In the genomic region with DNA sequence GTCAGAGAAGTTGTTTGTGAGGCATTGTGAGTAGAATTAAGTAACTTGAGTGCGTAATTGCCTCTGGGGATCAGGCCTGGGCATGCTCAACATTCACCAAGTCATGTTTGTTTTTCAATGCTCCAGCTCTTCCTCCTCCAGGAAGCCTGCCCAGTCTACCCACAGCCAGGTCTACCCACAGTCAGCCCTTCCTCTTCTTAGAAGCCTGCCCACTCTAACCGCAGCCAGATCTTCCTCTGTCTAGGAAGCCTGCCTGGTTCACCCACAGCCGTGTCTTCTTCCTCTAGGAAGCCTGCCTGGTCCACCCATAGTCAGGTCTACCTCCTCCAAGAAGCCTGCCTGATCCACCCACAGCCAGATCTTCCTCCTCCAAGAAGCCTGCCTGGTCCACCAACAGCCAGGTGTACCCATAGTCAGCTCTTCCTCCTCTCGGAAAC, we compare ENCODE assay signal across 12 cellular contexts. TPM values are rescaled to one million over a fixed set of nuclear protein-coding genes. Genes with fewer than 3 reads are reported as not detected.
A peak's percentile ranks its signal among the peaks of the same experiment; 100 is the strongest.
DNase-seq lines count a peak whose midpoint lies in the region; ATAC-seq, FAIRE-seq and TF ChIP-seq lines count a peak whose summit lies in the region.
"Had no signal": no experiment of that assay in that cellular context is flagged by ENCODE, and none has a peak within 500 bp of the region (broad histone marks: within the 10 kb centered on the region; RNA-seq: fewer than 3 reads in every experiment).

No MANE protein-coding gene starts in this region.

- H3K27ac Mint-ChIP-seq in activated T-cell treated with anti-CD3 and anti-CD28 coated beads, Interleukin-2, amount 50 U/mL, for 24 hours = peak overlapping the region; percentile 50
- peak overlapping the region; percentile 44 for H3K27ac Mint-ChIP-seq in stimulated activated naive B cell treated with anti-CD40 and anti-IgM and Interleukin-4, amounts not matched to agents 10 μg/mL and 1 μg/mL and 100 μg/mL, for 72 hours

- no peaks in the 10 kb centered on the region for H3K36me3 ChIP-seq in Panc1 (ENCODE audit: control insufficient read depth, insufficient read depth, low read length)
- H3K36me3 ChIP-seq in small intestine (ENCODE audit: control insufficient read depth in 2 of 2, insufficient read depth in 2 of 2, low read length in 2 of 2) = no peaks in the 10 kb centered on the region
- H3K36me3 ChIP-seq: neutrophil had no signal

- TF ChIP-seq CTCF in Panc1 (IDR thresholded peaks at IDR 0.05) = no peak

- H3K9me3 ChIP-seq in Panc1 (ENCODE audit: control insufficient read depth, insufficient read depth, low read depth, low read length) (no peaks in the 10 kb centered on the region), small intestine (ENCODE audit: control insufficient read depth, low read depth) (no peaks in the 10 kb centered on the region)
- H3K9me3 ChIP-seq: neutrophil had no signal

- ATAC-seq in Panc1 (no peak), HG03432 (IDR thresholded peaks at IDR 0.05; ENCODE audit: unreplicated experiment) (no peak)
- ATAC-seq in stimulated activated naive B cell treated with anti-CD40 and anti-IgM and Interleukin-4, amounts not matched to agents 10 μg/mL and 1 μg/mL and 100 μg/mL, for 72 hours (replicated peaks) = peak in 1 of 2 donors; percentile 31

- H3K9me3 Mint-ChIP-seq in activated T-cell treated with anti-CD3 and anti-CD28 coated beads, Interleukin-2, amount 50 U/mL, for 24 hours = no peaks in the 10 kb centered on the region
- no peaks in the 10 kb centered on the region for H3K9me3 Mint-ChIP-seq in stimulated activated naive B cell treated with anti-CD40 and anti-IgM and Interleukin-4, amounts not matched to agents 10 μg/mL and 1 μg/mL and 100 μg/mL, for 72 hours

- intact Hi-C loops in Panc1 (cut with micrococcal nuclease; ENCODE audit: unreplicated experiment) = no loop called here

- CTCF ChIA-PET in Panc1 (lab: Charles Lee) = interaction anchor here (1.4 kb wide), 1 partner anchor 10 kb away, joined by 3 read pairs; no protein-coding TSS in a partner anchor

- no peak for DNase-seq in activated T-cell treated with anti-CD3 and anti-CD28 coated beads, Interleukin-2, amount 50 U/mL, for 24 hours
- DNase-seq in activated T-cell treated with anti-CD3 and anti-CD28 coated beads, Interleukin-2, amount 50 U/mL, for 48 hours = no peak
- DNase-seq in Panc1 (ENCODE audit: low read depth, low spot score) (no peak), epithelial cell of prostate (ENCODE audit: low read depth, low spot score) (peak; percentile 34), small intestine (no peak), RCC 7860 (ENCODE audit: low spot score) (no peak)
- no peak for DNase-seq in stimulated activated naive B cell treated with anti-CD40 and anti-IgM and Interleukin-4, amounts not matched to agents 10 μg/mL and 1 μg/mL and 100 μg/mL, for 72 hours
- DNase-seq: central memory CD4-positive, alpha-beta T cell; head of caudate nucleus; NCI-H1436 treated with DMSO at 0.1 percent for 48 hours had no signal

- H3K36me3 Mint-ChIP-seq in activated T-cell treated with anti-CD3 and anti-CD28 coated beads, Interleukin-2, amount 50 U/mL, for 24 hours (ENCODE audit: low read depth) = no peaks in the 10 kb centered on the region
- no peaks in the 10 kb centered on the region for H3K36me3 Mint-ChIP-seq in stimulated activated naive B cell treated with anti-CD40 and anti-IgM and Interleukin-4, amounts not matched to agents 10 μg/mL and 1 μg/mL and 100 μg/mL, for 72 hours

- H3K27me3 ChIP-seq in Panc1 (ENCODE audit: control insufficient read depth, insufficient read depth, low read length) = no peaks in the 10 kb centered on the region
- no peaks in the 10 kb centered on the region for H3K27me3 ChIP-seq in small intestine (ENCODE audit: control insufficient read depth in 2 of 2, insufficient read depth in 2 of 2, low read length in 2 of 2)
- H3K27me3 ChIP-seq: neutrophil had no signal

- 70 to 76% (median 73%) methylated on average over 4 of the region's 4 CpGs for WGBS in small intestine, 3 donors

- no peak overlapping the region for H3K4me3 ChIP-seq in Panc1 (ENCODE audit: low read depth in 2 of 2, low read length in 2 of 2)
- no peak overlapping the region for H3K4me3 ChIP-seq in small intestine (ENCODE audit: low read depth in 1 of 2, low read length in 2 of 2)

- in situ Hi-C loops in Panc1 (cut with HindIII; ENCODE audit: low pct_unique_long_range_greater_than_20kb, low sequenced_read_pairs) = no loop called here

- POLR2A ChIA-PET in Panc1 (lab: Charles Lee) = no interaction called here

- no peaks in the 10 kb centered on the region for H3K27me3 Mint-ChIP-seq in activated T-cell treated with anti-CD3 and anti-CD28 coated beads, Interleukin-2, amount 50 U/mL, for 24 hours
- no peaks in the 10 kb centered on the region for H3K27me3 Mint-ChIP-seq in stimulated activated naive B cell treated with anti-CD40 and anti-IgM and Interleukin-4, amounts not matched to agents 10 μg/mL and 1 μg/mL and 100 μg/mL, for 72 hours

- H3K4me1 ChIP-seq in Panc1 (ENCODE audit: control insufficient read depth, insufficient read depth, low read length) (peaks cover 66% of the 10 kb centered on the region), small intestine (ENCODE audit: control insufficient read depth in 2 of 2, insufficient read depth in 1 of 2, low read depth in 1 of 2, low read length in 1 of 2) (peaks cover 8 to 11% of the 10 kb centered on the region in 2 donors)

- FAIRE-seq in small intestine (lab: Jason Lieb, UNC) = no peak
- no peak for FAIRE-seq in RCC 7860 (lab: Jason Lieb, UNC)

- H3K4me3 Mint-ChIP-seq in activated T-cell treated with anti-CD3 and anti-CD28 coated beads, Interleukin-2, amount 50 U/mL, for 24 hours = no peak overlapping the region
- H3K4me3 Mint-ChIP-seq in stimulated activated naive B cell treated with anti-CD40 and anti-IgM and Interleukin-4, amounts not matched to agents 10 μg/mL and 1 μg/mL and 100 μg/mL, for 72 hours = no peak overlapping the region

- H3K4me1 Mint-ChIP-seq in activated T-cell treated with anti-CD3 and anti-CD28 coated beads, Interleukin-2, amount 50 U/mL, for 24 hours (ENCODE audit: low read depth) = peaks cover 53% of the 10 kb centered on the region
- peaks cover 14% of the 10 kb centered on the region in 2 donors for H3K4me1 Mint-ChIP-seq in stimulated activated naive B cell treated with anti-CD40 and anti-IgM and Interleukin-4, amounts not matched to agents 10 μg/mL and 1 μg/mL and 100 μg/mL, for 72 hours

- no TSS peak for BruUV-seq in Panc1 (replicated peaks; lab: Mats Ljungman, UMichigan)

- peak overlapping the region; percentile 51 for H3K27ac ChIP-seq in Panc1 (ENCODE audit: low read length)
- peak overlapping the region; percentile 77 for H3K27ac ChIP-seq in epithelial cell of prostate
- H3K27ac ChIP-seq in small intestine (ENCODE audit: low read depth in 1 of 2, low read length in 1 of 2) = peak overlapping the region in 1 of 2 donors; percentile 12
- H3K27ac ChIP-seq: neutrophil had no signal

RNA-seq across cellular contexts. Expression of gene LRP5, which starts 25.0 kb away (rescaled TPM):
- 171 TPM for total RNA-seq in Panc1 (2021; ENCODE audit: unreplicated experiment)
- polyA plus RNA-seq in Panc1 (2012; ENCODE audit: insufficient read length) = 357 TPM
- polyA plus RNA-seq in small intestine = 10 to 100 TPM; 39.7 to 84.1 (median 72.8) TPM
